9 cellular contexts compared by ENCODE assay signal in genomic region chr1:54069792-54070548, GRCh38. TPM values are rescaled to one million over a fixed set of nuclear protein-coding genes. Genes with fewer than 3 reads are reported as not detected.
DNase-seq lines count a peak whose midpoint lies in the region; ATAC-seq and TF ChIP-seq lines count a peak whose summit lies in the region.
"Had no signal": no experiment of that assay in that cellular context is flagged by ENCODE, and none has a peak within 500 bp of the region (broad histone marks: within the 10 kb centered on the region; RNA-seq: fewer than 3 reads in every experiment).

No MANE protein-coding gene starts in this region.

- H3K9me3 Mint-ChIP-seq in T-cell: no peaks in the 10 kb centered on the region
- H3K9me3 Mint-ChIP-seq: T-helper 1 cell treated with Interleukin-12 subunit alpha and Interleukin-12 subunit beta and Interleukin-4 antibody, amounts not matched to agents 30 μg/mL and 1 μg/mL, for 36 hours had no signal

- TF ChIP-seq CTCF in fibroblast of the aortic adventitia (IDR thresholded peaks at IDR 0.05; ENCODE audit: insufficient read depth, low read length): peak; percentile 81
- TF ChIP-seq CTCF in ovary (IDR thresholded peaks at IDR 0.05): peak; percentile 45 to 89 (median 73)

- peak; percentile 82 for DNase-seq in DMS53 (lab: John Stamatoyannopoulos, UW)
- peak; percentile 43 for DNase-seq in NCI-H146 (lab: John Stamatoyannopoulos, UW)
- DNase-seq in T-cell: no peak
- DNase-seq in fibroblast of the aortic adventitia (ENCODE audit: low read depth): peak; percentile 70
- DNase-seq in ovary: no peak
- no peak for DNase-seq in NCI-H1048 (lab: John Stamatoyannopoulos, UW)
- no peak for DNase-seq in posterior cingulate gyrus

- no peak for TF ChIP-seq POLR2A in ovary (IDR thresholded peaks at IDR 0.05)

- peak overlapping the region in 1 of 2 donors; percentile 21 for H3K27ac Mint-ChIP-seq in T-cell
- H3K27ac Mint-ChIP-seq: T-helper 1 cell treated with Interleukin-12 subunit alpha and Interleukin-12 subunit beta and Interleukin-4 antibody, amounts not matched to agents 30 μg/mL and 1 μg/mL, for 36 hours had no signal

- H3K27ac ChIP-seq in ovary: no peak overlapping the region

- H3K4me3 ChIP-seq in fibroblast of the aortic adventitia (ENCODE audit: low read depth, low read length): no peak overlapping the region
- H3K4me3 ChIP-seq in ovary: no peak overlapping the region

- WGBS in ovary, 3 donors: 16 to 18% (median 16%) methylated on average over 3 of the region's 3 CpGs

- CTCF ChIA-PET in T-cell (lab: Charles Lee): interaction anchor here in 1 of 2 donors (0.9 to 2.1 kb wide), 3 partner anchors 9 to 419 kb away, joined by 5 to 10 read pairs (median 7); no protein-coding TSS in a partner anchor

- H3K27me3 ChIP-seq in ovary: no peaks in the 10 kb centered on the region

- POLR2A ChIA-PET in T-cell (lab: Charles Lee): no interaction called here

- peaks cover 1% of the 10 kb centered on the region for H3K4me1 ChIP-seq in ovary (ENCODE audit: insufficient read depth)

- no peak overlapping the region for H3K4me3 Mint-ChIP-seq in T-cell
- H3K4me3 Mint-ChIP-seq: T-helper 1 cell treated with Interleukin-12 subunit alpha and Interleukin-12 subunit beta and Interleukin-4 antibody, amounts not matched to agents 30 μg/mL and 1 μg/mL, for 36 hours had no signal

- H3K36me3 ChIP-seq in ovary: no peaks in the 10 kb centered on the region

- peaks cover 0 to 4% (median 2%) of the 10 kb centered on the region in 3 donors for H3K4me1 Mint-ChIP-seq in T-cell

- no peaks in the 10 kb centered on the region for H3K27me3 Mint-ChIP-seq in T-cell

- ATAC-seq in GM21786 (IDR thresholded peaks at IDR 0.05; ENCODE audit: unreplicated experiment): peak; percentile 75
- peak; percentile 83 to 91 (median 87) for ATAC-seq in T-cell (replicated peaks in 1 of 4)

- intact Hi-C loops in ovary (cut with DNase I) (loop anchor here (5.0 to 10.0 kb wide), 5 partner anchors 335 to 735 kb away; partner anchors contain the start of genes SSBP3 (in 3 of the 4) and TTC22 (in 3 of the 4)), posterior cingulate gyrus (cut with DNase I) (loop anchor here (1.0 to 10.0 kb wide), 2 partner anchors 419 to 745 kb away; no protein-coding TSS in a partner anchor)

- H3K9me3 ChIP-seq in ovary: no peaks in the 10 kb centered on the region

- peaks cover 8% of the 10 kb centered on the region for H3K36me3 Mint-ChIP-seq in T-cell

- no peak for TF ChIP-seq EP300 in ovary (IDR thresholded peaks at IDR 0.05)

RNA-seq across cellular contexts. Expression of gene TCEANC2, which starts 16.6 kb away (rescaled TPM):
- total RNA-seq in T-cell: 10 to 100 TPM in 2 of 5 donors, 1 to 10 TPM in 3; 5.9 to 12.8 (median 9.7) TPM
- 5.4 and 5.5 TPM in 2 replicates for total RNA-seq in fibroblast of the aortic adventitia (ENCODE audit: low replicate concordance)
- total RNA-seq in ovary: 1 to 10 TPM; 1.8 to 4.7 (median 3.0) TPM
- polyA plus RNA-seq in ovary: 1 to 10 TPM; 1.9 to 5.2 TPM

RNA-seq across cellular contexts. Expression of gene TMEM59, which starts 17.0 kb away (rescaled TPM):
- total RNA-seq in T-cell (100 to 1,000 TPM; 138 to 193 (median 174) TPM), fibroblast of the aortic adventitia (ENCODE audit: low replicate concordance) (278 and 356 TPM in 2 replicates), ovary (100 to 1,000 TPM; 165 to 337 (median 268) TPM)
- polyA plus RNA-seq in ovary: 100 to 1,000 TPM; 267 to 406 TPM

RNA-seq across cellular contexts. Expression of gene LDLRAD1, which starts 52.0 kb away (rescaled TPM):
- total RNA-seq in T-cell (not detected), fibroblast of the aortic adventitia (ENCODE audit: low replicate concordance) (not detected in 2 replicates), ovary (10 to 100 TPM in 1 of 7 donors, 1 to 10 TPM in 2, under 1 TPM in 2, not detected in 2; 0.37 to 49.6 (median 1.2) TPM)
- polyA plus RNA-seq in ovary: under 1 TPM; 0.05 to 0.22 TPM

Comparison
In these comparisons a context has a peak if more than half of its experiments do, and no peak if none do; other contexts are left out.
1. DNase-seq: peak in DMS53 (single experiment), NCI-H146 (single experiment) and fibroblast of the aortic adventitia (single experiment); none in T-cell (0 of 34), ovary (0 of 5), NCI-H1048 (single experiment) and posterior cingulate gyrus (0 of 10).